8 cellular contexts compared by ENCODE assay signal in genomic region chr7:128841961-128842673, GRCh38. TPM values are rescaled to one million over a fixed set of nuclear protein-coding genes. Genes with fewer than 3 reads are reported as not detected.
A peak's percentile ranks its signal among the peaks of the same experiment; 100 is the strongest.
DNase-seq lines count a peak whose midpoint lies in the region; TF ChIP-seq lines count a peak whose summit lies in the region.

No MANE protein-coding gene starts in this region.

- peak; percentile 49 for TF ChIP-seq RAD21 in Ishikawa (IDR thresholded peaks at IDR 0.05; ENCODE audit: low read depth)

- H3K4me1 ChIP-seq in testis, result no peaks in the 10 kb centered on the region

- no peak for TF ChIP-seq EP300 in Ishikawa (IDR thresholded peaks at IDR 0.05; ENCODE audit: borderline replicate concordance)

- peak in 2 of 3 experiments; percentile 43 to 72 for TF ChIP-seq CTCF in testis (IDR thresholded peaks at IDR 0.05)

- no peaks in the 10 kb centered on the region for H3K9me3 ChIP-seq in testis

- no peak for TF ChIP-seq POLR2A in testis (IDR thresholded peaks at IDR 0.05)

- 69 to 75% methylated on average over 21 to 35 of the region's 35 CpGs for WGBS in testis, 2 donors

- no peak overlapping the region for H3K27ac ChIP-seq in testis

- no peak overlapping the region for H3K4me3 ChIP-seq in testis

- intact Hi-C loops in testis (cut with DNase I; ENCODE audit: low total_unique reads) (no loop called here), posterior vena cava (cut with DNase I) (no loop called here)

- peak; percentile 83 for DNase-seq in COLO829 (ENCODE audit: low spot score)
- peak; percentile 65 for DNase-seq in activated CD4-positive, CD25-positive, alpha-beta regulatory T cell treated with anti-CD3 and anti-CD28 coated beads, Interleukin-2, amount 50 U/mL, for 72 hours
- DNase-seq in effector CD4-positive, alpha-beta T cell, result peak; percentile 41
- DNase-seq in myocyte (ENCODE audit: low read depth), result peak; percentile 61
- DNase-seq in testis, result peak; percentile 40
- no peak for DNase-seq in NCI-H2227 treated with DMSO at 0.1 percent for 48 hours (lab: John Stamatoyannopoulos, UW)
- no peak for DNase-seq in posterior vena cava (ENCODE audit: low spot score)

- no peaks in the 10 kb centered on the region for H3K36me3 ChIP-seq in testis (ENCODE audit: low read depth, missing control alignments)

- no peaks in the 10 kb centered on the region for H3K27me3 ChIP-seq in testis

TF ChIP-seq in Ishikawa, 13 proteins besides CTCF, POLR2A, EP300 and RAD21:
- TF ChIP-seq REST (IDR thresholded peaks at IDR 0.05; ENCODE audit: low read depth) (no peak), EGR1 (IDR thresholded peaks at IDR 0.05) (peak; percentile 61), MAX (IDR thresholded peaks at IDR 0.05) (peak; percentile 64), USF1 (IDR thresholded peaks at IDR 0.05) (peak; percentile 49)

RNA-seq across cellular contexts. Expression of gene FLNC, which starts 11.9 kb away (rescaled TPM):
- 703 and 1,085 TPM in 2 replicates for total RNA-seq in myocyte
- 401 TPM for polyA plus RNA-seq in myocyte (2012)
- 10 to 100 TPM in 1 of 2 donors, 1 to 10 TPM in 1; 8.8 to 14.4 TPM for total RNA-seq in testis
- 21.4 TPM for polyA plus RNA-seq in testis (ENCODE audit: insufficient read depth, low read depth, low replicate concordance)
- total RNA-seq in posterior vena cava, result 100 to 1,000 TPM; 440 to 856 TPM

RNA-seq across cellular contexts. Expression of gene ATP6V1F, which starts 20.5 kb away (rescaled TPM):
- 172 and 222 TPM in 2 replicates for total RNA-seq in myocyte
- 468 TPM for polyA plus RNA-seq in myocyte (2012)
- 100 to 1,000 TPM; 133 to 166 TPM for total RNA-seq in testis
- polyA plus RNA-seq in testis (ENCODE audit: insufficient read depth, low read depth, low replicate concordance), result 414 TPM
- 100 to 1,000 TPM; 106 to 115 TPM for total RNA-seq in posterior vena cava

RNA-seq across cellular contexts. Expression of gene CCDC136, which starts 50.3 kb away (rescaled TPM):
- total RNA-seq in myocyte, result 4.6 and 5.0 TPM in 2 replicates
- 5.3 TPM for polyA plus RNA-seq in myocyte (2012)
- total RNA-seq in testis, result 100 to 1,000 TPM; 265 to 553 TPM
- 564 TPM for polyA plus RNA-seq in testis (ENCODE audit: insufficient read depth, low read depth, low replicate concordance)
- total RNA-seq in posterior vena cava, result 10 to 100 TPM; 13.3 to 23.1 TPM

Comparison
In these comparisons a context has a peak if more than half of its experiments do, and no peak if none do; other contexts are left out.
1. DNase-seq: peak in COLO829 (single experiment), activated CD4-positive, CD25-positive, alpha-beta regulatory T cell treated with anti-CD3 and anti-CD28 coated beads, Interleukin-2, amount 50 U/mL, for 72 hours (single experiment), effector CD4-positive, alpha-beta T cell (single experiment), myocyte (single experiment) and testis (single experiment); none in NCI-H2227 treated with DMSO at 0.1 percent for 48 hours (single experiment) and posterior vena cava (single experiment).
2. RNA of gene FLNC, which starts 11.9 kb away (total RNA-seq): 440 to 856 TPM in posterior vena cava and 703 to 1,085 TPM in myocyte; 8.8 to 14.4 TPM in testis; every median in the first group is over 10 times any median in the second.
3. RNA of gene CCDC136, which starts 50.3 kb away (total RNA-seq): 265 to 553 TPM in testis; 13.3 to 23.1 TPM in posterior vena cava and 4.6 to 5.0 TPM in myocyte; every median in the first group is over 10 times any median in the second.